1 cellular context compared by ENCODE assay signal in the genomic region with DNA sequence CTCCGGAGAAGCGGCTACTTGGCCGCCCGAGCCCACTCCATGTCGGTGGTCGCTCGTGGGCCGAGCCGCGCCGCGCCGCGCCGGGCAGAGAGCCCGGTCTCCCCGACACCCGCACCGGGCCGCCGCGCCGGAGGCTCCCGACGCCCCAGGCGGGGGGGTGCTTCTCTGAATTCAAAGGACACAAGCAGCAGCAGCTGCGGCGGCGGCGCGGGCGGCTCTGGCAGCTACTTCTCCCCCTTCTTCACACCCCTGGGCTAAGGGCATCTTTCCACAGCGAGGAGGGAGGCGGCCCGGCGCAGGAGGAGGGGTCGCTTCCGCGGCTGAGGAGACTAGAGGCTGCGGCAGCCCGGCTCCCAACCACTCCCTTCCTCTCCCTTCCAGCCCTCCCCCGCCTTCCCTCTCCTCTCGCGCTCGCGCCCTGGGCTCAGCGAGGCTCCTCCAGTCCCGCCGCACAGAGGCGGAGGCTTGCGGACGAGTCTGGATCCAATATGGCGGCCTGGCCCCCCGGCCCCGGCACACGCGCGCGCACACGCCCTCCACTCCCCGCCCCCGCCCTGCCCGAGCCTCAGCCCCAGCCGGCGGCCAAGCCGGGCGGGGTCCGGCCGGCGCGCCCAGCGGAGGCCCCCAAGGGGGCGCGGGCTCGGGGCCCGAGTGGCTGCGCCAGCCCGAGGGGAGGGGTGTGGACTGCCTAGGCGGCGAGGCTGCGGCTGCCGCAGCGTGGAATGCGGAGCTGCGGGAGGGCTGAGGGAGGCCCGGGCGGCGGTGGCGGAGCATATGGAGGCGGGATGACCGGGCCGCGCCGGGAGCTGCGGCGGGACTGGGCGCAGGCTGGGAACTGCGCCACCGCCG.
A peak's percentile ranks its signal among the peaks of the same experiment; 100 is the strongest.
TF ChIP-seq lines count a peak whose summit lies in the region.

Gene CDC42BPA, minus strand, starts transcription at position 490 of the 849 bp plus-strand sequence. CDS start 1,310 bp downstream, outside the sequence.

TF ChIP-seq in HepG2, 621 proteins besides CTCF, POLR2A, EP300 and RAD21 (continued from another document and continues in another):
- TF ChIP-seq, protein P1, sequence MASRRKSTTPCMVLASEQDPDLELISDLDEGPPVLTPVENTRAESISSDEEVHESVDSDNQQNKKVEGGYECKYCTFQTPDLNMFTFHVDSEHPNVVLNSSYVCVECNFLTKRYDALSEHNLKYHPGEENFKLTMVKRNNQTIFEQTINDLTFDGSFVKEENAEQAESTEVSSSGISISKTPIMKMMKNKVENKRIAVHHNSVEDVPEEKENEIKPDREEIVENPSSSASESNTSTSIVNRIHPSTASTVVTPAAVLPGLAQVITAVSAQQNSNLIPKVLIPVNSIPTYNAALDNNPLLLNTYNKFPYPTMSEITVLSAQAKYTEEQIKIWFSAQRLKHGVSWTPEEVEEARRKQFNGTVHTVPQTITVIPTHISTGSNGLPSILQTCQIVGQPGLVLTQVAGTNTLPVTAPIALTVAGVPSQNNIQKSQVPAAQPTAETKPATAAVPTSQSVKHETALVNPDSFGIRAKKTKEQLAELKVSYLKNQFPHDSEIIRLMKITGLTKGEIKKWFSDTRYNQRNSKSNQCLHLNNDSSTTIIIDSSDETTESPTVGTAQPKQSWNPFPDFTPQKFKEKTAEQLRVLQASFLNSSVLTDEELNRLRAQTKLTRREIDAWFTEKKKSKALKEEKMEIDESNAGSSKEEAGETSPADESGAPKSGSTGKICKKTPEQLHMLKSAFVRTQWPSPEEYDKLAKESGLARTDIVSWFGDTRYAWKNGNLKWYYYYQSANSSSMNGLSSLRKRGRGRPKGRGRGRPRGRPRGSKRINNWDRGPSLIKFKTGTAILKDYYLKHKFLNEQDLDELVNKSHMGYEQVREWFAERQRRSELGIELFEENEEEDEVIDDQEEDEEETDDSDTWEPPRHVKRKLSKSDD (CRISPR knock-in tag; IDR thresholded peaks at IDR 0.05; ENCODE audit: low read depth) = 0 out of 2 replicates have a peak, but pooled peaks have one; percentile 57
- no peak for TF ChIP-seq ZNF343 (CRISPR knock-in tag; IDR thresholded peaks at IDR 0.05)
- TF ChIP-seq RAD51 (IDR thresholded peaks at IDR 0.05; ENCODE audit: borderline replicate concordance) = no peak
- no peak for TF ChIP-seq ZNF513 (CRISPR knock-in tag; conservative IDR thresholded peaks at IDR 0.05)
- peak; percentile 29; the same call in 1 of the 2 replicates for TF ChIP-seq ZBTB10 (CRISPR knock-in tag; IDR thresholded peaks at IDR 0.05; ENCODE audit: borderline replicate concordance)
- peak; percentile 21; the same call in 1 of the 2 replicates for TF ChIP-seq E2F1 (CRISPR knock-in tag; IDR thresholded peaks at IDR 0.05)
- 0 out of 2 replicates have a peak, but pooled peaks have one; percentile 30 for TF ChIP-seq RFXAP (CRISPR knock-in tag; IDR thresholded peaks at IDR 0.05; ENCODE audit: borderline replicate concordance)
- TF ChIP-seq SRSF1 (optimal IDR thresholded peaks at IDR 0.05; ENCODE audit: low read depth, low read length) = no peak
- TF ChIP-seq KDM4B (CRISPR knock-in tag; IDR thresholded peaks at IDR 0.05) = no peak
- 0 out of 2 replicates have a peak, but pooled peaks have one; percentile 53 for TF ChIP-seq POLR2G (IDR thresholded peaks at IDR 0.05; ENCODE audit: low read depth, low read length)
- TF ChIP-seq MZF1 (CRISPR knock-in tag; IDR thresholded peaks at IDR 0.05; ENCODE audit: borderline replicate concordance) = no peak
- no peak for TF ChIP-seq NR2F2 (IDR thresholded peaks at IDR 0.05; ENCODE audit: borderline replicate concordance, low read depth)
- no peak for TF ChIP-seq HOXA9 (CRISPR knock-in tag; IDR thresholded peaks at IDR 0.05; ENCODE audit: borderline replicate concordance)
- TF ChIP-seq YEATS4 (CRISPR knock-in tag; IDR thresholded peaks at IDR 0.05; ENCODE audit: borderline replicate concordance) = peak; percentile 34
- no peak for TF ChIP-seq KLF13 (CRISPR knock-in tag; IDR thresholded peaks at IDR 0.05)
- no peak for TF ChIP-seq KDM6A (CRISPR knock-in tag; IDR thresholded peaks at IDR 0.05; ENCODE audit: low read depth)
- no peak for TF ChIP-seq MXI1 (IDR thresholded peaks at IDR 0.05; ENCODE audit: borderline replicate concordance, low read depth, low read length)
- 0 out of 2 replicates have a peak, but pooled peaks have one; percentile 38 for TF ChIP-seq ZNF792 (CRISPR knock-in tag; IDR thresholded peaks at IDR 0.05)
- TF ChIP-seq ZNF143 (CRISPR knock-in tag; IDR thresholded peaks at IDR 0.05) = no peak
- peak; percentile 18; the same call in 1 of the 2 replicates for TF ChIP-seq TGIF2 (CRISPR knock-in tag; IDR thresholded peaks at IDR 0.05)
- no peak for TF ChIP-seq HNRNPH1 (optimal IDR thresholded peaks at IDR 0.05; ENCODE audit: low read depth, low read length)
- TF ChIP-seq ZNF749 (CRISPR knock-in tag; IDR thresholded peaks at IDR 0.05; ENCODE audit: borderline replicate concordance) = 0 out of 2 replicates have a peak, but pooled peaks have one; percentile 36
- TF ChIP-seq ZNF30 (CRISPR knock-in tag; IDR thresholded peaks at IDR 0.05) = no peak
- no peak for TF ChIP-seq NONO (IDR thresholded peaks at IDR 0.05)
- TF ChIP-seq NONO (CRISPR knock-in tag; conservative IDR thresholded peaks at IDR 0.05) = peak; percentile 56
- TF ChIP-seq CEBPG (CRISPR knock-in tag; IDR thresholded peaks at IDR 0.05) = no peak
- no peak for TF ChIP-seq ZNF570 (CRISPR knock-in tag; IDR thresholded peaks at IDR 0.05; ENCODE audit: borderline replicate concordance)
- TF ChIP-seq, protein P2, sequence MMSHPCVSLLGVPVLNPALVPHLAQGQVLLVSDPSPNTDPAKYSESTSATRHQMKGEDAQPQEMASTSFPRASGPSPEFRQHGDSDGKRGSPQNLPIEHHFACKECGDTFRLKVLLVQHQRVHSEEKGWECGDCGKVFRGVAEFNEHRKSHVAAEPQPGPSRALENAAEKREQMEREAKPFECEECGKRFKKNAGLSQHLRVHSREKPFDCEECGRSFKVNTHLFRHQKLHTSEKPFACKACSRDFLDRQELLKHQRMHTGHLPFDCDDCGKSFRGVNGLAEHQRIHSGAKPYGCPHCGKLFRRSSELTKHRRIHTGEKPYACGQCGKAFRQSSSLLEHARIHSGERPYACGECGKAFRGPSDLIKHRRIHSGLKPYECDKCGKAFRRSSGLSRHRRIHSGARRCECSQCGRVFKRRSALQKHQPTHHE (CRISPR knock-in tag; IDR thresholded peaks at IDR 0.05; ENCODE audit: borderline replicate concordance) = no peak
- no peak for TF ChIP-seq ZNF121 (CRISPR knock-in tag; IDR thresholded peaks at IDR 0.05)
- peak; percentile 81 for TF ChIP-seq RBFOX2 (IDR thresholded peaks at IDR 0.05; ENCODE audit: low read depth, low read length)
- TF ChIP-seq NRL (CRISPR knock-in tag; IDR thresholded peaks at IDR 0.05; ENCODE audit: borderline replicate concordance) = no peak
- no peak for TF ChIP-seq PAF1 (CRISPR knock-in tag; IDR thresholded peaks at IDR 0.05)
- no peak for TF ChIP-seq ZNF17 (CRISPR knock-in tag; IDR thresholded peaks at IDR 0.05)
- TF ChIP-seq ZNF883 (CRISPR knock-in tag; IDR thresholded peaks at IDR 0.05; ENCODE audit: not compliant biosample characterization) = peak; percentile 55
- TF ChIP-seq TSC22D2 (CRISPR knock-in tag; IDR thresholded peaks at IDR 0.05; ENCODE audit: borderline replicate concordance) = no peak
- TF ChIP-seq SCMH1 (CRISPR knock-in tag; IDR thresholded peaks at IDR 0.05; ENCODE audit: borderline replicate concordance) = no peak
- no peak for TF ChIP-seq ZNF784 (CRISPR knock-in tag; IDR thresholded peaks at IDR 0.05; ENCODE audit: borderline replicate concordance)
- TF ChIP-seq, protein P3, sequence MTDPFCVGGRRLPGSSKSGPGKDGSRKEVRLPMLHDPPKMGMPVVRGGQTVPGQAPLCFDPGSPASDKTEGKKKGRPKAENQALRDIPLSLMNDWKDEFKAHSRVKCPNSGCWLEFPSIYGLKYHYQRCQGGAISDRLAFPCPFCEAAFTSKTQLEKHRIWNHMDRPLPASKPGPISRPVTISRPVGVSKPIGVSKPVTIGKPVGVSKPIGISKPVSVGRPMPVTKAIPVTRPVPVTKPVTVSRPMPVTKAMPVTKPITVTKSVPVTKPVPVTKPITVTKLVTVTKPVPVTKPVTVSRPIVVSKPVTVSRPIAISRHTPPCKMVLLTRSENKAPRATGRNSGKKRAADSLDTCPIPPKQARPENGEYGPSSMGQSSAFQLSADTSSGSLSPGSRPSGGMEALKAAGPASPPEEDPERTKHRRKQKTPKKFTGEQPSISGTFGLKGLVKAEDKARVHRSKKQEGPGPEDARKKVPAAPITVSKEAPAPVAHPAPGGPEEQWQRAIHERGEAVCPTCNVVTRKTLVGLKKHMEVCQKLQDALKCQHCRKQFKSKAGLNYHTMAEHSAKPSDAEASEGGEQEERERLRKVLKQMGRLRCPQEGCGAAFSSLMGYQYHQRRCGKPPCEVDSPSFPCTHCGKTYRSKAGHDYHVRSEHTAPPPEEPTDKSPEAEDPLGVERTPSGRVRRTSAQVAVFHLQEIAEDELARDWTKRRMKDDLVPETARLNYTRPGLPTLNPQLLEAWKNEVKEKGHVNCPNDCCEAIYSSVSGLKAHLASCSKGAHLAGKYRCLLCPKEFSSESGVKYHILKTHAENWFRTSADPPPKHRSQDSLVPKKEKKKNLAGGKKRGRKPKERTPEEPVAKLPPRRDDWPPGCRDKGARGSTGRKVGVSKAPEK (CRISPR knock-in tag; IDR thresholded peaks at IDR 0.05; ENCODE audit: borderline replicate concordance) = no peak
- TF ChIP-seq TAF1 (CRISPR knock-in tag; IDR thresholded peaks at IDR 0.05) = peak; percentile 48; the same call in 1 of the 2 replicates
- TF ChIP-seq MBNL3 (CRISPR knock-in tag; conservative IDR thresholded peaks at IDR 0.05) = no peak
- peak; percentile 68 for TF ChIP-seq PHF8 (CRISPR knock-in tag; IDR thresholded peaks at IDR 0.05)
- no peak for TF ChIP-seq ATM (IDR thresholded peaks at IDR 0.05; ENCODE audit: borderline replicate concordance)
- TF ChIP-seq RFXANK (CRISPR knock-in tag; IDR thresholded peaks at IDR 0.05) = no peak
- TF ChIP-seq GFI1 (CRISPR knock-in tag; IDR thresholded peaks at IDR 0.05; ENCODE audit: borderline replicate concordance) = 0 out of 2 replicates have a peak, but pooled peaks have one; percentile 30
- TF ChIP-seq KDM5B (CRISPR knock-in tag; IDR thresholded peaks at IDR 0.05; ENCODE audit: borderline replicate concordance) = peak; percentile 57; the same call in 1 of the 2 replicates
- TF ChIP-seq HNF4G (IDR thresholded peaks at IDR 0.05; ENCODE audit: borderline replicate concordance, low read depth, low read length) = no peak
- TF ChIP-seq HNF4G (CRISPR knock-in tag; IDR thresholded peaks at IDR 0.05; ENCODE audit: borderline replicate concordance, low read depth) = no peak
- no peak; the same call in 1 of the 2 replicates for TF ChIP-seq ZNF780A (CRISPR knock-in tag; IDR thresholded peaks at IDR 0.05)
